9 cellular contexts compared by ENCODE assay signal in genomic region chr6:118968416-118968815, GRCh38. TPM values are rescaled to one million over a fixed set of nuclear protein-coding genes. Genes with fewer than 3 reads are reported as not detected.
DNase-seq lines count a peak whose midpoint lies in the region; ATAC-seq and TF ChIP-seq lines count a peak whose summit lies in the region.
"Had no signal": no experiment of that assay in that cellular context is flagged by ENCODE, and none has a peak within 500 bp of the region (broad histone marks: within the 10 kb centered on the region; RNA-seq: fewer than 3 reads in every experiment).

No MANE protein-coding gene starts in this region.

- H3K27ac ChIP-seq in CD4-positive, alpha-beta memory T cell (ENCODE audit: low read depth, low read length) = no peak overlapping the region
- H3K27ac ChIP-seq: SK-N-MC had no signal

- H3K4me1 Mint-ChIP-seq in CD4-positive, alpha-beta memory T cell = no peaks in the 10 kb centered on the region
- no peaks in the 10 kb centered on the region for H3K4me1 Mint-ChIP-seq in brain

- CTCF ChIA-PET in CD4-positive, alpha-beta memory T cell (lab: Charles Lee; ENCODE audit: partially characterized antibody) = interaction anchor here (1.1 to 14.2 kb wide), 2 partner anchors 131 to 141 kb away, joined by 3 to 245 read pairs; no protein-coding TSS in a partner anchor

- intact Hi-C loops in CD4-positive, alpha-beta memory T cell (cut with micrococcal nuclease) = loop anchor here (1.0 to 10.0 kb wide), 2 partner anchors 142 to 684 kb away; no protein-coding TSS in a partner anchor

- H3K27me3 ChIP-seq in CD4-positive, alpha-beta memory T cell (ENCODE audit: insufficient read depth, low read length) = no peaks in the 10 kb centered on the region

- peak in 3 of 5 donors; percentile 2 to 9 (median 2) for DNase-seq in CD4-positive, alpha-beta memory T cell
- DNase-seq in midbrain (lab: John Stamatoyannopoulos, UW) (peak; percentile 55), DMS79 treated with DMSO at 0.1 percent for 48 hours (lab: John Stamatoyannopoulos, UW) (no peak)
- no peak for DNase-seq in stimulated activated CD4-positive, alpha-beta T cell treated with anti-CD3 and anti-CD28 coated beads, Interleukin-12 subunit alpha, Interleukin-12 subunit beta, amount 100 ng/mL, for 4 hours

- no peak overlapping the region for H3K4me3 Mint-ChIP-seq in CD4-positive, alpha-beta memory T cell
- H3K4me3 Mint-ChIP-seq in brain = no peak overlapping the region

- no peak overlapping the region for H3K4me3 ChIP-seq in CD4-positive, alpha-beta memory T cell (ENCODE audit: low read length in 2 of 2)
- H3K4me3 ChIP-seq: SK-N-MC had no signal

- no peaks in the 10 kb centered on the region for H3K27me3 Mint-ChIP-seq in CD4-positive, alpha-beta memory T cell
- no peaks in the 10 kb centered on the region for H3K27me3 Mint-ChIP-seq in brain

- H3K9me3 ChIP-seq in CD4-positive, alpha-beta memory T cell (ENCODE audit: control insufficient read depth in 1 of 2, low read length in 2 of 2) = no peaks in the 10 kb centered on the region

- H3K4me1 ChIP-seq in CD4-positive, alpha-beta memory T cell (ENCODE audit: insufficient read depth, low read length) = no peaks in the 10 kb centered on the region

- POLR2A ChIA-PET in CD4-positive, alpha-beta memory T cell (lab: Charles Lee; ENCODE audit: partially characterized antibody) = no interaction called here

- ATAC-seq in GM18519 (IDR thresholded peaks at IDR 0.05; ENCODE audit: low FRiP score, unreplicated experiment) = no peak
- no peak for ATAC-seq in HG02678 (IDR thresholded peaks at IDR 0.05; ENCODE audit: unreplicated experiment)

- peak; percentile 65 for TF ChIP-seq CTCF in LNCAP (IDR thresholded peaks at IDR 0.05)
- TF ChIP-seq CTCF in brain (conservative IDR thresholded peaks at IDR 0.05) = peak; percentile 64 to 74

- no peaks in the 10 kb centered on the region for H3K36me3 ChIP-seq in CD4-positive, alpha-beta memory T cell (ENCODE audit: insufficient read depth, low read length)

- no peaks in the 10 kb centered on the region for H3K36me3 Mint-ChIP-seq in CD4-positive, alpha-beta memory T cell
- peaks cover 3% of the 10 kb centered on the region for H3K36me3 Mint-ChIP-seq in brain

- no peaks in the 10 kb centered on the region for H3K9me3 Mint-ChIP-seq in CD4-positive, alpha-beta memory T cell
- H3K9me3 Mint-ChIP-seq in brain = no peaks in the 10 kb centered on the region

- no peak overlapping the region for H3K27ac Mint-ChIP-seq in CD4-positive, alpha-beta memory T cell
- H3K27ac Mint-ChIP-seq in brain = no peak overlapping the region

RNA-seq across cellular contexts. Expression of gene MCM9, which starts 33.5 kb away (rescaled TPM):
- total RNA-seq in CD4-positive, alpha-beta memory T cell = 10 to 100 TPM; 33.8 to 36.6 TPM
- 10 to 100 TPM; 11.2 to 15.2 TPM for polyA plus RNA-seq in CD4-positive, alpha-beta memory T cell
- 4.1 TPM for polyA plus RNA-seq in brain (ENCODE audit: insufficient read depth, low read depth, low replicate concordance)

Comparison
In these comparisons a context has a peak if more than half of its experiments do, and no peak if none do; other contexts are left out.
1. DNase-seq: peak in CD4-positive, alpha-beta memory T cell (3 of 5) and midbrain (single experiment); none in stimulated activated CD4-positive, alpha-beta T cell treated with anti-CD3 and anti-CD28 coated beads, Interleukin-12 subunit alpha, Interleukin-12 subunit beta, amount 100 ng/mL, for 4 hours (single experiment) and DMS79 treated with DMSO at 0.1 percent for 48 hours (single experiment).